13 cellular contexts compared by ENCODE assay signal in genomic region chr4:38223801-38224236, GRCh38.
DNase-seq lines count a peak whose midpoint lies in the region; ATAC-seq, FAIRE-seq and TF ChIP-seq lines count a peak whose summit lies in the region.
"Had no signal": no experiment of that assay in that cellular context is flagged by ENCODE, and none has a peak within 500 bp of the region (broad histone marks: within the 10 kb centered on the region; RNA-seq: fewer than 3 reads in every experiment).

No MANE protein-coding gene starts in this region.

- peaks cover 15% of the 10 kb centered on the region for H3K9me3 Mint-ChIP-seq in Caco-2 (ENCODE audit: unreplicated experiment)
- H3K9me3 Mint-ChIP-seq: T-cell had no signal

- TF ChIP-seq POLR2A in GM12891 (IDR thresholded peaks at IDR 0.05; ENCODE audit: low read depth, low read length), result no peak

- no peaks in the 10 kb centered on the region for H3K9me3 ChIP-seq in Caco-2
- H3K9me3 ChIP-seq in liver (ENCODE audit: control insufficient read depth in 4 of 4, low read length in 3 of 4), result no peaks in the 10 kb centered on the region

- peaks cover 20% of the 10 kb centered on the region for H3K4me1 ChIP-seq in Caco-2
- H3K4me1 ChIP-seq in liver (ENCODE audit: control insufficient read depth in 4 of 4, insufficient read depth in 4 of 4, low read length in 3 of 4), result peaks cover 12 to 46% (median 40%) of the 10 kb centered on the region in 4 donors

- POLR2A ChIA-PET in Caco-2 (lab: Charles Lee), result no interaction called here

- WGBS in liver, result 19% methylated on average over 8 of the region's 8 CpGs

- TF ChIP-seq CTCF in Caco-2 (IDR thresholded peaks at IDR 0.05; ENCODE audit: insufficient read depth in 1 of 2, low read depth in 1 of 2, low read length in 1 of 2, severe bottlenecking in 1 of 2, unreplicated experiment in 1 of 2) (no peak), liver (IDR thresholded peaks at IDR 0.05; ENCODE audit: low read depth, low read length, missing input control) (no peak)

- DNase-seq in Caco-2 (no peak), renal cortical epithelial cell (ENCODE audit: low read depth) (peak; percentile 94), urothelium cell line (ENCODE audit: low spot score) (no peak), GM12891 (ENCODE audit: insufficient read length, low spot score) (no peak), DMS53 (lab: John Stamatoyannopoulos, UW) (no peak)
- DNase-seq: activated CD4-positive, alpha-beta T cell treated with anti-CD3 and anti-CD28 coated beads for 36 hours; activated T-cell treated with anti-CD3 and anti-CD28 coated beads, Interleukin-2, amount 50 U/mL, for 48 hours; AML-193; Kasumi-1; T-cell had no signal

- H3K4me3 Mint-ChIP-seq in Caco-2 (ENCODE audit: unreplicated experiment), result no peak overlapping the region
- H3K4me3 Mint-ChIP-seq: activated CD4-positive, alpha-beta T cell treated with anti-CD3 and anti-CD28 coated beads for 36 hours; T-cell had no signal

- intact Hi-C loops in Caco-2 (cut with micrococcal nuclease; ENCODE audit: unreplicated experiment), result no loop called here

- peak; percentile 30 to 35 for TF ChIP-seq RAD21 in liver (IDR thresholded peaks at IDR 0.05)

- H3K36me3 ChIP-seq in Caco-2 (ENCODE audit: control insufficient read depth, insufficient read depth, low read length) (no peaks in the 10 kb centered on the region), liver (ENCODE audit: control insufficient read depth in 4 of 4, insufficient read depth in 3 of 4, low read depth in 1 of 4, low read length in 3 of 4) (no peaks in the 10 kb centered on the region)

- no peaks in the 10 kb centered on the region for H3K27me3 Mint-ChIP-seq in Caco-2 (ENCODE audit: insufficient read depth, unreplicated experiment)
- H3K27me3 Mint-ChIP-seq: activated CD4-positive, alpha-beta T cell treated with anti-CD3 and anti-CD28 coated beads for 36 hours had no signal

- ATAC-seq in HG03139 (IDR thresholded peaks at IDR 0.05; ENCODE audit: unreplicated experiment), result no peak
- ATAC-seq: activated CD4-positive, alpha-beta T cell treated with anti-CD3 and anti-CD28 coated beads for 36 hours; T-cell had no signal

- H3K27me3 ChIP-seq in Caco-2 (replicated peaks; ENCODE audit: control insufficient read depth, insufficient read depth, low read length) (no peaks in the 10 kb centered on the region; the same call in 1 of the 2 replicates), liver (ENCODE audit: control insufficient read depth in 4 of 4, insufficient read depth in 4 of 4, low read length in 3 of 4) (no peaks in the 10 kb centered on the region)

- H3K27ac Mint-ChIP-seq in Caco-2 (ENCODE audit: unreplicated experiment), result peak overlapping the region; percentile 75
- H3K27ac Mint-ChIP-seq: activated CD4-positive, alpha-beta T cell treated with anti-CD3 and anti-CD28 coated beads for 36 hours; T-cell had no signal

- no peak overlapping the region for H3K9ac ChIP-seq in liver (ENCODE audit: low read depth in 1 of 2, low read length in 2 of 2)

- H3K27ac ChIP-seq in cingulate gyrus (ENCODE audit: low read depth, low read length) (peak overlapping the region; percentile 96), liver (ENCODE audit: low read depth in 1 of 2, low read length in 2 of 2) (peak overlapping the region; percentile 48 to 76)

- FAIRE-seq in urothelium cell line (lab: Jason Lieb, UNC), result no peak
- no peak for FAIRE-seq in GM12891 (lab: Jason Lieb, UNC)

- H3K4me3 ChIP-seq in Caco-2 (ENCODE audit: low read depth, low read length) (no peak overlapping the region), liver (ENCODE audit: low read depth in 1 of 3, low read length in 3 of 3) (peak overlapping the region in 1 of 3 donors; percentile 22)

- H3K36me3 Mint-ChIP-seq in Caco-2 (ENCODE audit: insufficient read depth, unreplicated experiment), result no peaks in the 10 kb centered on the region
- H3K36me3 Mint-ChIP-seq: T-cell had no signal

- CTCF ChIA-PET in Caco-2 (lab: Charles Lee), result no interaction called here

- H3K4me1 Mint-ChIP-seq in Caco-2 (ENCODE audit: low read depth, unreplicated experiment), result peaks cover 23% of the 10 kb centered on the region
- H3K4me1 Mint-ChIP-seq: activated CD4-positive, alpha-beta T cell treated with anti-CD3 and anti-CD28 coated beads for 36 hours; T-cell had no signal

- no TSS peak for BruUV-seq in Caco-2 (replicated peaks; lab: Mats Ljungman, UMichigan)

TF ChIP-seq in liver, 16 proteins besides CTCF, POLR2A, EP300 and RAD21 (continues in another document):
- peak; percentile 97 for TF ChIP-seq FOXA2 (IDR thresholded peaks at IDR 0.05)
- peak; percentile 84 for TF ChIP-seq SP1 (IDR thresholded peaks at IDR 0.05)
- TF ChIP-seq TAF1 (conservative IDR thresholded peaks at IDR 0.05), result peak; percentile 55
- peak in 1 of 2 donors; percentile 34 for TF ChIP-seq GABPA (IDR thresholded peaks at IDR 0.05 in 1 of 2, conservative IDR thresholded peaks at IDR 0.05 in 1 of 2)
- TF ChIP-seq MAX (IDR thresholded peaks at IDR 0.05), result peak; percentile 97
- TF ChIP-seq HNF4G (IDR thresholded peaks at IDR 0.05), result no peak
- TF ChIP-seq ZBTB33 (IDR thresholded peaks at IDR 0.05), result peak; percentile 58
- peak; percentile 67 for TF ChIP-seq YY1 (IDR thresholded peaks at IDR 0.05)
- TF ChIP-seq RXRA (IDR thresholded peaks at IDR 0.05), result peak; percentile 64 to 68
- no peak for TF ChIP-seq NR2F2 (IDR thresholded peaks at IDR 0.05)

TF ChIP-seq in GM12891, 5 proteins besides CTCF, POLR2A, EP300 and RAD21:
- no peak for TF ChIP-seq SPI1 (IDR thresholded peaks at IDR 0.05; ENCODE audit: low read depth, low read length)
- TF ChIP-seq TAF1 (IDR thresholded peaks at IDR 0.05; ENCODE audit: low read depth, low read length), result no peak
- TF ChIP-seq PAX5 (IDR thresholded peaks at IDR 0.05; ENCODE audit: insufficient read depth, low read length, severe bottlenecking), result no peak
- no peak for TF ChIP-seq POU2F2 (IDR thresholded peaks at IDR 0.05; ENCODE audit: low read depth, low read length)
- no peak for TF ChIP-seq POLR2AphosphoS5 (IDR thresholded peaks at IDR 0.05; ENCODE audit: low read depth, low read length)
TF ChIP-seq in GM12891: peak in this region for 0.
